In the genomic region with DNA sequence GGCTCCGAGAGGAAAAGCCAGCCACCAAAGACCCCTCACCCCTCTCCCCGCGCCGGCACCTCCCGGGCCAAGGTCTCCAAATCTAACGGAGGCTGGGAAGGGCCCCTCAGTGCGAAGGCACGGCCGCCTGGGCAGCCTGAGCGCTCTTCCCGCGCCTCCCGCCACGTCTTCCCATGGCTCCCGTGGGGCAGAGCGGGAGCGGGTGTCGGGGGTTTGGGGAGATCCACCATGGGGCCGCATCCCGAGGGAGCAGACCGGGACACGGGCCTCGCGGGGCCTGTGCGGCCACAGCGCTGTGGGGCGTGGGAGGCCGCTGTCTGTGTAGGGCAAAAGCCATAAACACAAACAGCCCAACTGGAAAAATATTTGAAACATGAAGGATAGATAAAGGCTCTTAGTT, we compare ENCODE assay signal across 27 cellular contexts. TPM values are rescaled to one million over a fixed set of nuclear protein-coding genes. Genes with fewer than 3 reads are reported as not detected.
"Had no signal": no experiment of that assay in that cellular context is flagged by ENCODE, and none has a peak within 500 bp of the region (broad histone marks: within the 10 kb centered on the region; RNA-seq: fewer than 3 reads in every experiment).

No MANE protein-coding gene starts in this region.

- H3K27me3 ChIP-seq: ascending aorta, body of pancreas, MG63, SJCRH30 had no signal

- H3K4me1 Mint-ChIP-seq: activated CD4-positive, alpha-beta T cell treated with anti-CD3 and anti-CD28 coated beads, Interleukin-2, amount 10 ng/mL, durations not matched to agents 7 days and 5 days; activated naive CD8-positive, alpha-beta T cell treated with anti-CD3 and anti-CD28 coated beads, Interleukin-2, amount 50 U/mL, for 24 hours had no signal

- H3K4me1 ChIP-seq: ascending aorta, body of pancreas had no signal

- FAIRE-seq: bronchial epithelial cell had no signal

- H3K27me3 Mint-ChIP-seq: activated CD4-positive, alpha-beta memory T cell treated with anti-CD3 and anti-CD28 coated beads for 36 hours; activated CD4-positive, alpha-beta T cell treated with anti-CD3 and anti-CD28 coated beads, Interleukin-2, amount 10 ng/mL, durations not matched to agents 7 days and 5 days; activated naive CD8-positive, alpha-beta T cell treated with anti-CD3 and anti-CD28 coated beads, Interleukin-2, amount 50 U/mL, for 24 hours had no signal

- H3K9me3 Mint-ChIP-seq: activated CD4-positive, alpha-beta memory T cell treated with anti-CD3 and anti-CD28 coated beads for 36 hours; activated CD4-positive, alpha-beta T cell treated with anti-CD3 and anti-CD28 coated beads, Interleukin-2, amount 10 ng/mL, durations not matched to agents 7 days and 5 days; activated naive CD4-positive, alpha-beta T cell treated with anti-CD3 and anti-CD28 coated beads, Interleukin-2, amount 50 U/mL, for 72 hours; activated naive CD8-positive, alpha-beta T cell treated with anti-CD3 and anti-CD28 coated beads, Interleukin-2, amount 50 U/mL, for 24 hours; activated T-cell treated with anti-CD3 and anti-CD28 coated beads, Interleukin-2, amount 50 U/mL, for 4 hours had no signal

- DNase-seq: activated CD4-positive, alpha-beta memory T cell treated with anti-CD3 and anti-CD28 coated beads for 36 hours; activated CD4-positive, alpha-beta T cell treated with anti-CD3 and anti-CD28 coated beads, Interleukin-2, amount 10 ng/mL, durations not matched to agents 7 days and 5 days; activated CD4-positive, CD25-positive, alpha-beta regulatory T cell; activated CD8-positive, alpha-beta memory T cell treated with anti-CD3 and anti-CD28 coated beads for 24 hours; activated effector memory CD4-positive, alpha-beta T cell treated with anti-CD3 and anti-CD28 coated beads, Interleukin-2, amount 50 U/mL, for 16 hours; activated naive CD4-positive, alpha-beta T cell treated with Interleukin-2 at 50 U/mL for 16 hours; activated naive CD8-positive, alpha-beta T cell treated with anti-CD3 and anti-CD28 coated beads, Interleukin-2, amount 50 U/mL, for 24 hours; activated T-cell treated with anti-CD3 and anti-CD28 coated beads, Interleukin-2, amount 50 U/mL, for 4 hours; amniotic stem cell; body of pancreas; MG63; MV-4-11; NCI-H1092 treated with DMSO at 0.1 percent for 48 hours; NCI-H1417 treated with DMSO at 0.1 percent for 48 hours; NCI-H1694; NCI-H2029; NCI-H345; NCI-H510A; NCI-H526 treated with DMSO at 0.1 percent for 48 hours; NCI-H82; SJCRH30; SK-N-SH; T-helper 1 cell had no signal

- H3K9me3 ChIP-seq: ascending aorta, body of pancreas, MG63, SJCRH30, SK-N-SH had no signal

- H3K4me3 Mint-ChIP-seq: activated CD4-positive, alpha-beta memory T cell treated with anti-CD3 and anti-CD28 coated beads for 36 hours; activated CD4-positive, alpha-beta T cell treated with anti-CD3 and anti-CD28 coated beads, Interleukin-2, amount 10 ng/mL, durations not matched to agents 7 days and 5 days; activated naive CD8-positive, alpha-beta T cell treated with anti-CD3 and anti-CD28 coated beads, Interleukin-2, amount 50 U/mL, for 24 hours; activated T-cell treated with anti-CD3 and anti-CD28 coated beads, Interleukin-2, amount 50 U/mL, for 4 hours had no signal

- ATAC-seq: activated naive CD4-positive, alpha-beta T cell treated with anti-CD3 and anti-CD28 coated beads, Interleukin-2, amount 50 U/mL, for 72 hours; activated naive CD8-positive, alpha-beta T cell treated with anti-CD3 and anti-CD28 coated beads, Interleukin-2, amount 50 U/mL, for 24 hours; activated T-cell treated with anti-CD3 and anti-CD28 coated beads, Interleukin-2, amount 50 U/mL, for 4 hours; body of pancreas had no signal

- H3K36me3 Mint-ChIP-seq: activated naive CD4-positive, alpha-beta T cell treated with anti-CD3 and anti-CD28 coated beads, Interleukin-2, amount 50 U/mL, for 72 hours had no signal

- H3K27ac Mint-ChIP-seq: activated CD4-positive, alpha-beta memory T cell treated with anti-CD3 and anti-CD28 coated beads for 36 hours; activated CD4-positive, alpha-beta T cell treated with anti-CD3 and anti-CD28 coated beads, Interleukin-2, amount 10 ng/mL, durations not matched to agents 7 days and 5 days; activated naive CD8-positive, alpha-beta T cell treated with anti-CD3 and anti-CD28 coated beads, Interleukin-2, amount 50 U/mL, for 24 hours had no signal

- H3K9ac ChIP-seq: SK-N-SH had no signal

- H3K4me3 ChIP-seq: ascending aorta, body of pancreas, MG63, SJCRH30 had no signal

- H3K36me3 ChIP-seq: ascending aorta, MG63, SJCRH30 had no signal

- H3K27ac ChIP-seq: ascending aorta, body of pancreas, SJCRH30, VCaP had no signal

- H3K4me2 ChIP-seq: SK-N-SH had no signal

RNA-seq across cellular contexts. Expression of a gene that starts 22.4 kb away (rescaled TPM):
- total RNA-seq: activated naive CD4-positive, alpha-beta T cell treated with anti-CD3 and anti-CD28 coated beads, Interleukin-2, amount 50 U/mL, for 72 hours; SJCRH30 had no signal
